17 cellular contexts compared by ENCODE assay signal in genomic region chr11:1287928-1288327, GRCh38.
"Had no signal": no experiment of that assay in that cellular context is flagged by ENCODE, and none has a peak within 500 bp of the region (broad histone marks: within the 10 kb centered on the region; RNA-seq: fewer than 3 reads in every experiment).

No MANE protein-coding gene starts in this region.

- H3K4me3 ChIP-seq: gastrocnemius medialis, hepatocyte, lung, pancreas, sigmoid colon, thoracic aorta, tibial nerve, upper lobe of left lung had no signal

- FAIRE-seq: islet of Langerhans, pancreas, urothelium cell line had no signal

- DNase-seq: cortex of kidney; effector CD4-positive, alpha-beta T cell; gastrocnemius medialis; kidney glomerular epithelial cell; natural killer cell; sigmoid colon; stimulated activated CD4-positive, alpha-beta T cell treated with anti-CD3 and anti-CD28 coated beads, Interleukin-4, amount 100 ng/mL, for 4 hours; stimulated activated naive B cell treated with anti-CD40 and anti-IgM and Interleukin-4, amounts not matched to agents 10 μg/mL and 1 μg/mL and 100 μg/mL, for 72 hours had no signal

- H3K4me2 ChIP-seq: hepatocyte had no signal

- H3K4me1 ChIP-seq: gastrocnemius medialis, pancreas, sigmoid colon had no signal

- ATAC-seq: gastrocnemius medialis; natural killer cell; pancreas; stimulated activated naive B cell treated with anti-CD40 and anti-IgM and Interleukin-4, amounts not matched to agents 10 μg/mL and 1 μg/mL and 100 μg/mL, for 72 hours had no signal

- H3K27ac ChIP-seq: gastrocnemius medialis, hepatocyte, neutrophil, pancreas, sigmoid colon, thoracic aorta, tibial nerve, upper lobe of left lung had no signal

- H3K9me3 ChIP-seq: gastrocnemius medialis, neutrophil, pancreas, sigmoid colon, thoracic aorta, tibial nerve, upper lobe of left lung had no signal

- H3K27me3 ChIP-seq: gastrocnemius medialis, hepatocyte, neutrophil, pancreas, sigmoid colon, tibial nerve, upper lobe of left lung had no signal

- H2AFZ ChIP-seq: hepatocyte had no signal
